In genomic region chr1:33180226-33181037, GRCh38 we compare ENCODE assay signal across 8 cellular contexts. TPM values are rescaled to one million over a fixed set of nuclear protein-coding genes. Genes with fewer than 3 reads are reported as not detected.
DNase-seq lines count a peak whose midpoint lies in the region; ATAC-seq, FAIRE-seq and TF ChIP-seq lines count a peak whose summit lies in the region.

No MANE protein-coding gene starts in this region.

- no peak overlapping the region for H3K9ac ChIP-seq in keratinocyte (ENCODE audit: control insufficient read depth, extremely low read depth, insufficient read depth, low read length)

- H4K20me1 ChIP-seq in keratinocyte (ENCODE audit: control insufficient read depth, extremely low read depth, insufficient read depth, low read length): no peaks in the 10 kb centered on the region

- no peak overlapping the region for H3K27ac ChIP-seq in keratinocyte (ENCODE audit: control insufficient read depth, insufficient read depth, low read length)

- peak overlapping the region; percentile 59 to 74 (median 68) for H3K4me3 ChIP-seq in keratinocyte (ENCODE audit: control insufficient read depth in 2 of 3, extremely low read depth in 1 of 3, insufficient read depth in 2 of 3, low read depth in 1 of 3, low read length in 3 of 3)

- no peaks in the 10 kb centered on the region for H3K79me2 ChIP-seq in keratinocyte (ENCODE audit: control insufficient read depth, insufficient read depth, low read length)

- peaks cover 2% of the 10 kb centered on the region for H3K9me1 ChIP-seq in keratinocyte (ENCODE audit: control insufficient read depth, extremely low read depth, insufficient read depth, low read length)

- dilution Hi-C loops in keratinocyte (cut with MboI; ENCODE audit: extremely low pct_ligation_motif_present, low sequenced_read_pairs): no loop called here

- ATAC-seq in GM18907 (IDR thresholded peaks at IDR 0.05; ENCODE audit: unreplicated experiment) (peak; percentile 58), HG03159 (IDR thresholded peaks at IDR 0.05; ENCODE audit: unreplicated experiment) (peak; percentile 77)

- H2AFZ ChIP-seq in keratinocyte (ENCODE audit: control insufficient read depth, low read length): peak overlapping the region; percentile 28

- FAIRE-seq in keratinocyte (lab: Jason Lieb, UNC): no peak

- no peaks in the 10 kb centered on the region for H3K9me3 ChIP-seq in keratinocyte (ENCODE audit: control insufficient read depth, low read depth, low read length)

- no peaks in the 10 kb centered on the region for H3K27me3 ChIP-seq in keratinocyte (ENCODE audit: control insufficient read depth, extremely low read depth, insufficient read depth, low read length)

- H3K4me1 ChIP-seq in keratinocyte (ENCODE audit: control insufficient read depth, extremely low read depth, insufficient read depth, low read length): peaks cover 16% of the 10 kb centered on the region

- peak overlapping the region; percentile 84 for H3K4me2 ChIP-seq in keratinocyte (ENCODE audit: control insufficient read depth, extremely low read depth, insufficient read depth, low read depth, low read length)

- peak; percentile 75 for DNase-seq in NCI-H345 treated with DMSO at 0.1 percent for 48 hours (lab: John Stamatoyannopoulos, UW; ENCODE audit: unreplicated experiment)
- DNase-seq in activated CD4-positive, alpha-beta T cell treated with anti-CD3 and anti-CD28 coated beads for 1 hour: peak; percentile 61
- DNase-seq in cerebellar cortex (ENCODE audit: low spot score): peak; percentile 93
- peak; percentile 55 for DNase-seq in keratinocyte (ENCODE audit: low read depth, low spot score)
- peak; percentile 49 to 71 for DNase-seq in stimulated activated CD4-positive, alpha-beta T cell treated with anti-CD3 and anti-CD28 coated beads, Interleukin-12 subunit alpha, Interleukin-12 subunit beta, amount 100 ng/mL, for 24 hours (ENCODE audit: low read depth in 2 of 2)
- no peak for DNase-seq in GF-D8 (lab: John Stamatoyannopoulos, UW)

- no peak for TF ChIP-seq CTCF in keratinocyte (optimal IDR thresholded peaks at IDR 0.05 in 1 of 3, IDR thresholded peaks at IDR 0.05 in 1 of 3, conservative IDR thresholded peaks at IDR 0.05 in 1 of 3; ENCODE audit: extremely low read depth in 1 of 3, insufficient read depth in 2 of 3, low read length in 3 of 3)

- H3K36me3 ChIP-seq in keratinocyte (ENCODE audit: control insufficient read depth in 2 of 2, extremely low read depth in 1 of 2, insufficient read depth in 2 of 2, low read length in 2 of 2): peaks cover 0 to 2% of the 10 kb centered on the region in 2 experiments

RNA-seq across cellular contexts. Expression of gene TRIM62, which starts 1.4 kb away (rescaled TPM):
- polyA plus RNA-seq in keratinocyte: 2.0 to 4.7 TPM (median 2.2 TPM) in 3 replicates
- polyA plus RNA-seq in keratinocyte (2011; ENCODE audit: low read depth): 2.0 TPM
- polyA plus RNA-seq in keratinocyte (2011; cell fraction: cytosol; rRNA removed): 4.6 and 5.5 TPM in 2 replicates
- 10.2 and 13.8 TPM in 2 replicates for polyA plus RNA-seq in keratinocyte (2011; cell fraction: nucleus; rRNA removed)
- 6.9 TPM in 2 replicates for polyA plus RNA-seq in keratinocyte (2012; ENCODE audit: low replicate concordance)
- 2.8 to 17.1 TPM (median 5.5 TPM) in 3 replicates for polyA minus RNA-seq in keratinocyte
- 8.6 TPM for polyA minus RNA-seq in keratinocyte (2011; cell fraction: cytosol; rRNA and poly(A)+ RNA removed)
- 6.9 and 7.8 TPM in 2 replicates for polyA minus RNA-seq in keratinocyte (2011; cell fraction: nucleus; rRNA and poly(A)+ RNA removed)
